8 cellular contexts compared by ENCODE assay signal in genomic region chr6:159762681-159763293, GRCh38. TPM values are rescaled to one million over a fixed set of nuclear protein-coding genes. Genes with fewer than 3 reads are reported as not detected.
A peak's percentile ranks its signal among the peaks of the same experiment; 100 is the strongest.
DNase-seq lines count a peak whose midpoint lies in the region; ATAC-seq and TF ChIP-seq lines count a peak whose summit lies in the region.

No MANE protein-coding gene starts in this region.

- H3K9me3 Mint-ChIP-seq in activated T-cell treated with anti-CD3 and anti-CD28 coated beads, Interleukin-2, amount 50 U/mL, for 72 hours = no peaks in the 10 kb centered on the region
- peaks cover 5% of the 10 kb centered on the region for H3K9me3 Mint-ChIP-seq in glutamatergic neuron (ENCODE audit: unreplicated experiment)

- peak overlapping the region; percentile 87 to 96 for H3K4me3 Mint-ChIP-seq in activated T-cell treated with anti-CD3 and anti-CD28 coated beads, Interleukin-2, amount 50 U/mL, for 72 hours
- H3K4me3 Mint-ChIP-seq in glutamatergic neuron (ENCODE audit: unreplicated experiment) = peak overlapping the region; percentile 93

- no peak for TF ChIP-seq CTCF in glutamatergic neuron (IDR thresholded peaks at IDR 0.05; ENCODE audit: partially characterized antibody, unreplicated experiment)

- no peaks in the 10 kb centered on the region for H3K27me3 Mint-ChIP-seq in activated T-cell treated with anti-CD3 and anti-CD28 coated beads, Interleukin-2, amount 50 U/mL, for 72 hours (ENCODE audit: low read depth)
- peaks cover 8% of the 10 kb centered on the region for H3K27me3 Mint-ChIP-seq in glutamatergic neuron (ENCODE audit: unreplicated experiment)

- peak; percentile 26 to 29 for DNase-seq in activated T-cell treated with anti-CD3 and anti-CD28 coated beads, Interleukin-2, amount 50 U/mL, for 72 hours
- no peak for DNase-seq in activated T-cell treated with anti-CD3 and anti-CD28 coated beads, Interleukin-2, amount 50 U/mL, for 48 hours
- DNase-seq in activated CD8-positive, alpha-beta memory T cell treated with anti-CD3 and anti-CD28 coated beads, Interleukin-2, amount 50 U/mL, for 48 hours = peak; percentile 59
- DNase-seq in glutamatergic neuron = no peak
- peak; percentile 34 for DNase-seq in pons (ENCODE audit: low spot score)
- no peak for DNase-seq in COLO829 (ENCODE audit: low spot score)

- peaks cover 57% of the 10 kb centered on the region for H3K4me1 Mint-ChIP-seq in activated T-cell treated with anti-CD3 and anti-CD28 coated beads, Interleukin-2, amount 50 U/mL, for 72 hours (ENCODE audit: low read depth)
- H3K4me1 Mint-ChIP-seq in glutamatergic neuron (ENCODE audit: low read depth, unreplicated experiment) = peaks cover 14% of the 10 kb centered on the region

- peak overlapping the region; percentile 78 for H3K27ac Mint-ChIP-seq in activated T-cell treated with anti-CD3 and anti-CD28 coated beads, Interleukin-2, amount 50 U/mL, for 72 hours
- peak overlapping the region; percentile 81 for H3K27ac Mint-ChIP-seq in glutamatergic neuron (ENCODE audit: unreplicated experiment)

- ATAC-seq in activated T-cell treated with anti-CD3 and anti-CD28 coated beads, Interleukin-2, amount 50 U/mL, for 72 hours (replicated peaks in 1 of 2) = no peak
- ATAC-seq in HG03575 (IDR thresholded peaks at IDR 0.05; ENCODE audit: extremely low read depth, insufficient number of reproducible peaks, low FRiP score, unreplicated experiment) = peak; percentile 9
- ATAC-seq in HG03196 (IDR thresholded peaks at IDR 0.05; ENCODE audit: unreplicated experiment) = no peak

- peaks cover 7 to 22% of the 10 kb centered on the region in 2 donors for H3K36me3 Mint-ChIP-seq in activated T-cell treated with anti-CD3 and anti-CD28 coated beads, Interleukin-2, amount 50 U/mL, for 72 hours (ENCODE audit: insufficient read depth in 2 of 2)
- H3K36me3 Mint-ChIP-seq in glutamatergic neuron (ENCODE audit: unreplicated experiment) = no peaks in the 10 kb centered on the region

RNA-seq across cellular contexts. Expression of gene ACAT2, which starts 0.9 kb away (rescaled TPM):
- 10 to 100 TPM; 44.3 to 53.1 TPM for total RNA-seq in activated T-cell treated with anti-CD3 and anti-CD28 coated beads, Interleukin-2, amount 50 U/mL, for 72 hours
- total RNA-seq in glutamatergic neuron (ENCODE audit: unreplicated experiment) = 228 TPM

RNA-seq across cellular contexts. Expression of gene TCP1, which starts 26.6 kb away (rescaled TPM):
- 100 to 1,000 TPM; 267 to 291 TPM for total RNA-seq in activated T-cell treated with anti-CD3 and anti-CD28 coated beads, Interleukin-2, amount 50 U/mL, for 72 hours
- total RNA-seq in glutamatergic neuron (ENCODE audit: unreplicated experiment) = 254 TPM

RNA-seq across cellular contexts. Expression of gene MRPL18, which starts 27.5 kb away (rescaled TPM):
- 10 to 100 TPM; 58.5 to 60.5 TPM for total RNA-seq in activated T-cell treated with anti-CD3 and anti-CD28 coated beads, Interleukin-2, amount 50 U/mL, for 72 hours
- total RNA-seq in glutamatergic neuron (ENCODE audit: unreplicated experiment) = 45.4 TPM

RNA-seq across cellular contexts. Expression of gene WTAP, which starts 35.5 kb away (rescaled TPM):
- total RNA-seq in activated T-cell treated with anti-CD3 and anti-CD28 coated beads, Interleukin-2, amount 50 U/mL, for 72 hours = 100 to 1,000 TPM; 108 to 109 TPM
- total RNA-seq in glutamatergic neuron (ENCODE audit: unreplicated experiment) = 108 TPM

RNA-seq across cellular contexts. Expression of gene PNLDC1, which starts 37.3 kb away (rescaled TPM):
- under 1 TPM; 0.37 to 0.62 TPM for total RNA-seq in activated T-cell treated with anti-CD3 and anti-CD28 coated beads, Interleukin-2, amount 50 U/mL, for 72 hours
- not detected for total RNA-seq in glutamatergic neuron (ENCODE audit: unreplicated experiment)

Comparison
In these comparisons a context has a peak if more than half of its experiments do, and no peak if none do; other contexts are left out.
1. DNase-seq: peak in activated T-cell treated with anti-CD3 and anti-CD28 coated beads, Interleukin-2, amount 50 U/mL, for 72 hours (2 of 2), activated CD8-positive, alpha-beta memory T cell treated with anti-CD3 and anti-CD28 coated beads, Interleukin-2, amount 50 U/mL, for 48 hours (single experiment) and pons (single experiment); none in activated T-cell treated with anti-CD3 and anti-CD28 coated beads, Interleukin-2, amount 50 U/mL, for 48 hours (0 of 2), glutamatergic neuron (single experiment) and COLO829 (single experiment).